11 cellular contexts compared by ENCODE assay signal in genomic region chr5:113806250-113806649, GRCh38.
DNase-seq lines count a peak whose midpoint lies in the region; ATAC-seq, FAIRE-seq and TF ChIP-seq lines count a peak whose summit lies in the region.
"Had no signal": no experiment of that assay in that cellular context is flagged by ENCODE, and none has a peak within 500 bp of the region (broad histone marks: within the 10 kb centered on the region; RNA-seq: fewer than 3 reads in every experiment).

No MANE protein-coding gene starts in this region.

- dilution Hi-C loops in keratinocyte (cut with MboI; ENCODE audit: extremely low pct_ligation_motif_present, low sequenced_read_pairs) = no loop called here

- TF ChIP-seq POLR2A in adrenal gland (IDR thresholded peaks at IDR 0.05) (no peak), tibial nerve (IDR thresholded peaks at IDR 0.05) (no peak)

- no peaks in the 10 kb centered on the region for H3K79me2 ChIP-seq in keratinocyte (ENCODE audit: control insufficient read depth, insufficient read depth, low read length)

- peak overlapping the region; percentile 27 for H2AFZ ChIP-seq in keratinocyte (ENCODE audit: control insufficient read depth, low read length)

- no peaks in the 10 kb centered on the region for H4K20me1 ChIP-seq in keratinocyte (ENCODE audit: control insufficient read depth, extremely low read depth, insufficient read depth, low read length)

- DNase-seq in NCI-H2081 (lab: John Stamatoyannopoulos, UW) (peak; percentile 2 to 15), NCI-H2081 treated with DMSO at 0.1 percent for 48 hours (lab: John Stamatoyannopoulos, UW) (no peak), adrenal gland (no peak), keratinocyte (ENCODE audit: low read depth, low spot score) (no peak), tibial nerve (ENCODE audit: low spot score in 2 of 2) (no peak), dedifferentiated amniotic fluid mesenchymal stem cell (ENCODE audit: extremely low spot score) (no peak), NCI-H2196 (lab: John Stamatoyannopoulos, UW; ENCODE audit: unreplicated experiment) (no peak)
- DNase-seq: effector memory CD4-positive, alpha-beta T cell; stimulated activated CD4-positive, alpha-beta T cell treated with anti-CD3 and anti-CD28 coated beads, Interleukin-2, amount 100 ng/mL, for 24 hours; T1000 had no signal

- H3K4me1 ChIP-seq in adrenal gland (replicated peaks in 1 of 2) (peaks cover 0 to 17% of the 10 kb centered on the region in 2 donors), keratinocyte (ENCODE audit: control insufficient read depth, extremely low read depth, insufficient read depth, low read length) (peaks cover 3% of the 10 kb centered on the region), tibial nerve (peaks cover 0 to 21% (median 5%) of the 10 kb centered on the region in 4 donors)

- H3K27ac ChIP-seq in adrenal gland (peak overlapping the region in 1 of 5 donors; percentile 3), keratinocyte (ENCODE audit: control insufficient read depth, insufficient read depth, low read length) (no peak overlapping the region), tibial nerve (peak overlapping the region in 1 of 4 donors; percentile 4)

- intact Hi-C loops in adrenal gland (cut with DNase I) = no loop called here

- H3K9ac ChIP-seq in keratinocyte (ENCODE audit: control insufficient read depth, extremely low read depth, insufficient read depth, low read length) = no peak overlapping the region

- H3K9me1 ChIP-seq in keratinocyte (ENCODE audit: control insufficient read depth, extremely low read depth, insufficient read depth, low read length) = no peaks in the 10 kb centered on the region

- FAIRE-seq in keratinocyte (lab: Jason Lieb, UNC) = peak; percentile 20

- H3K4me3 ChIP-seq in adrenal gland = peak overlapping the region in 1 of 4 donors; percentile 13
- no peak overlapping the region for H3K4me3 ChIP-seq in keratinocyte (ENCODE audit: control insufficient read depth in 2 of 3, extremely low read depth in 1 of 3, insufficient read depth in 2 of 3, low read depth in 1 of 3, low read length in 3 of 3)
- H3K4me3 ChIP-seq in tibial nerve = no peak overlapping the region

- H3K9me3 ChIP-seq in adrenal gland (replicated peaks in 1 of 3) (no peaks in the 10 kb centered on the region), keratinocyte (ENCODE audit: control insufficient read depth, low read depth, low read length) (no peaks in the 10 kb centered on the region), tibial nerve (no peaks in the 10 kb centered on the region)

- peak in 5 of 6 experiments; percentile 26 to 50 (median 35) for TF ChIP-seq CTCF in adrenal gland (IDR thresholded peaks at IDR 0.05)
- TF ChIP-seq CTCF in keratinocyte (optimal IDR thresholded peaks at IDR 0.05 in 1 of 3, IDR thresholded peaks at IDR 0.05 in 1 of 3, conservative IDR thresholded peaks at IDR 0.05 in 1 of 3; ENCODE audit: extremely low read depth in 1 of 3, insufficient read depth in 2 of 3, low read length in 3 of 3) = peak; percentile 6 to 18 (median 17)
- TF ChIP-seq CTCF in tibial nerve (IDR thresholded peaks at IDR 0.05) = peak in 4 of 5 experiments; percentile 13 to 16 (median 14)

- H3K36me3 ChIP-seq in adrenal gland (replicated peaks in 1 of 2) (no peaks in the 10 kb centered on the region), keratinocyte (ENCODE audit: control insufficient read depth in 2 of 2, extremely low read depth in 1 of 2, insufficient read depth in 2 of 2, low read length in 2 of 2) (no peaks in the 10 kb centered on the region), tibial nerve (no peaks in the 10 kb centered on the region)

- H3K27me3 ChIP-seq in adrenal gland (no peaks in the 10 kb centered on the region), keratinocyte (ENCODE audit: control insufficient read depth, extremely low read depth, insufficient read depth, low read length) (no peaks in the 10 kb centered on the region), tibial nerve (no peaks in the 10 kb centered on the region)

- peak overlapping the region; percentile 31 for H3K4me2 ChIP-seq in keratinocyte (ENCODE audit: control insufficient read depth, extremely low read depth, insufficient read depth, low read depth, low read length)

- WGBS in adrenal gland, 4 donors = 11 to 24% (median 15%) methylated on average over 3 of the region's 3 CpGs
- 22 to 26% methylated on average over 3 of the region's 3 CpGs for WGBS in tibial nerve, 2 donors

- no peak for ATAC-seq in GM21423 (IDR thresholded peaks at IDR 0.05; ENCODE audit: unreplicated experiment)

- no peak for TF ChIP-seq EP300 in tibial nerve (IDR thresholded peaks at IDR 0.05)

Comparison
In these comparisons a context has a peak if more than half of its experiments do, and no peak if none do; other contexts are left out.
1. DNase-seq: peak in NCI-H2081 (2 of 2); none in NCI-H2081 treated with DMSO at 0.1 percent for 48 hours (single experiment), adrenal gland (0 of 7), keratinocyte (single experiment), tibial nerve (0 of 2), dedifferentiated amniotic fluid mesenchymal stem cell (single experiment) and NCI-H2196 (single experiment).
2. Peak in every context shown above with its lines, with median percentiles within 50 percentile points of each other: CTCF ChIP-seq.